Comparison of ENCODE assay signal across 22 cellular contexts in genomic region chr20:59809630-59810375, GRCh38.
"Had no signal": no experiment of that assay in that cellular context is flagged by ENCODE, and none has a peak within 500 bp of the region (broad histone marks: within the 10 kb centered on the region; RNA-seq: fewer than 3 reads in every experiment).

No MANE protein-coding gene starts in this region.

- H3K27me3 ChIP-seq: left lung, tibial nerve had no signal

- H3K4me1 ChIP-seq: breast epithelium, left lung, stomach, suprapubic skin had no signal

- ATAC-seq: activated CD4-positive, CD25-positive, alpha-beta regulatory T cell treated with anti-CD3 and anti-CD28 coated beads, Interleukin-2, amount 50 U/mL, for 24 hours; activated naive CD4-positive, alpha-beta T cell treated with anti-CD3 and anti-CD28 coated beads, Interleukin-2, amount 50 U/mL, for 72 hours; activated T-helper 17 cell treated with anti-CD3 and anti-CD28 coated beads, Interleukin-2, amount 50 U/mL, for 72 hours; left lung; natural killer cell treated with Interleukin-12 subunit alpha and Interleukin-12 subunit beta and Interleukin-15 and Interleukin-18, amount 100 ng/mL, for 72 hours; sciatic nerve; stimulated activated effector memory CD8-positive, alpha-beta T cell treated with anti-CD3 and anti-CD28 coated beads, Interleukin-12 subunit alpha, Interleukin-12 subunit beta, amount 100 ng/mL, for 72 hours had no signal

- H3K9me3 ChIP-seq: breast epithelium, left lung, stomach, suprapubic skin, tibial nerve had no signal

- H3K36me3 ChIP-seq: breast epithelium, left lung, stomach, suprapubic skin, tibial nerve had no signal

- FAIRE-seq: astrocyte, endometrium, keratinocyte, small intestine, urothelium cell line had no signal

- H3K27ac ChIP-seq: breast epithelium, left lung, stomach, suprapubic skin, tibial nerve, VCaP had no signal

- DNase-seq: activated CD4-positive, alpha-beta T cell treated with anti-CD3 and anti-CD28 coated beads, Interleukin-2, amount 10 ng/mL, durations not matched to agents 24 days and 14 days; activated T-cell treated with anti-CD3 and anti-CD28 coated beads, Interleukin-2, amount 50 U/mL, for 24 hours; cortex of kidney; foreskin fibroblast; left lung; mammary epithelial cell; small intestine had no signal

- H3K4me3 ChIP-seq: breast epithelium, left lung, stomach, suprapubic skin, tibial nerve had no signal
